Comparison of ENCODE assay signal across 8 cellular contexts in the genomic region with DNA sequence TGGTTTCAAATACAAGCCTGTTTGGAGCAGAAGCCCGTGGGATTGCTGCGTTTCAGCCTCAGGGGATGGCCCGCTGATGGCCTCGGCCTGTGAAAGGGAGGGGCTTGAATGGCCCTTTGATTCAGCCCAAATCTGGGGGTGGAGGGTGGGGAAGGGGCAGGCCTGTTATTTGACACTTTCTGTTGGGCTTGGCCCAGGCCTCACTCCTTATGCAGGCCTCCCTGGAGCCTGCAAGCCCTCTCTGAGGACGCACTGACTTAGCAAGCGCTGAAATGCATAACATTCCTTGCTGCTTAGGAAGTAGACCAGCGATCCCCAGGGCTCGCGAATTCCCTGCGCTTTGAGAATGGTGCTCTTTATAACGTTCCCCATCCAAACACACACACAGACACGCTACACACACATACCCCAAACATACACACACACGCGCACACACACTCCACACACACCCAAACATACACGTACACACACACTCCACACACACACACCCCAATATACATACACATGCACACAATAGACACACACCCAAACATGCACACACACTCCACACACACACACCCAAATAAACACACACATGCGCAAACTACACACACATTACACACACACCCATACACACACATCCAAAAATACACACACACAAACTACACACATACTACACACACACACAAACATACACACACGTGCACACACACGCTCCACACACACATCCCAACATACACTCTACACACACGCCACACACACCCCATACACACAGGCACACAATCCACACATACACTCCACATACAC. TPM values are rescaled to one million over a fixed set of nuclear protein-coding genes. Genes with fewer than 3 reads are reported as not detected.
DNase-seq lines count a peak whose midpoint lies in the region; ATAC-seq, FAIRE-seq and TF ChIP-seq lines count a peak whose summit lies in the region.

No MANE protein-coding gene starts in this region.

- intact Hi-C loops in pancreas (cut with DNase I) = loop anchor here in 1 of 3 donors (10.0 kb wide), 2 partner anchors 52 to 382 kb away; a partner anchor contains a TSS

- H3K4me3 ChIP-seq in pancreas = no peak overlapping the region

- CTCF ChIA-PET in RWPE1 (lab: Yijun Ruan, JAX) = no interaction called here

- no peaks in the 10 kb centered on the region for H3K4me1 ChIP-seq in pancreas

- POLR2A ChIA-PET in RWPE1 (lab: Yijun Ruan, JAX; ENCODE audit: low non-redundant PET) = no interaction called here

- H3K27me3 ChIP-seq in pancreas = no peaks in the 10 kb centered on the region

- H3K27ac ChIP-seq in RWPE1 = peak overlapping the region; percentile 60
- H3K27ac ChIP-seq in pancreas = peak overlapping the region in 2 of 4 donors; percentile 28 to 36

- ATAC-seq in pancreas (peak; percentile 77 to 89 (median 84)), GM21367 (IDR thresholded peaks at IDR 0.05; ENCODE audit: unreplicated experiment) (no peak)

- WGBS in pancreas, 2 donors = 67 to 69% methylated on average over 19 of the region's 19 CpGs

- DNase-seq in GM04503 (ENCODE audit: low read depth) (peak; percentile 97), RWPE1 (ENCODE audit: low spot score) (peak; percentile 73), foreskin melanocyte (peak; percentile 99), pancreas (peak in 4 of 6 donors; percentile 42 to 57 (median 46)), activated T-cell treated with anti-CD3 and anti-CD28 coated beads for 4 hours (no peak), frontal cortex (ENCODE audit: low spot score in 2 of 2) (no peak), NCI-H146 (lab: John Stamatoyannopoulos, UW) (no peak)

- H3K36me3 ChIP-seq in pancreas = no peaks in the 10 kb centered on the region

- FAIRE-seq in pancreas (lab: Jason Lieb, UNC) (no peak), frontal cortex (lab: Jason Lieb, UNC) (no peak)

- H3K9me3 ChIP-seq in pancreas = no peaks in the 10 kb centered on the region

- TF ChIP-seq CTCF in RWPE1 (conservative IDR thresholded peaks at IDR 0.05; ENCODE audit: low read depth) (no peak), pancreas (IDR thresholded peaks at IDR 0.05) (no peak)

RNA-seq across cellular contexts. Expression of a gene that starts 29.6 kb away (rescaled TPM):
- total RNA-seq in pancreas (1 to 10 TPM in 1 of 6 donors, under 1 TPM in 4, not detected in 1; 0.04 to 1.2 (median 0.20) TPM), frontal cortex (1.6 TPM)
- under 1 TPM; 0.08 to 0.12 TPM for polyA plus RNA-seq in pancreas

RNA-seq across cellular contexts. Expression of a gene that starts 51.4 kb away (rescaled TPM):
- total RNA-seq in pancreas (10 to 100 TPM in 2 of 6 donors, 1 to 10 TPM in 4; 3.7 to 25.3 (median 7.4) TPM), frontal cortex (2.0 TPM)
- polyA plus RNA-seq in pancreas = 1 to 10 TPM; 1.3 to 1.4 TPM

Comparison
In these comparisons a context has a peak if more than half of its experiments do, and no peak if none do; other contexts are left out.
1. DNase-seq: peak in GM04503 (single experiment), RWPE1 (single experiment), foreskin melanocyte (single experiment) and pancreas (4 of 6); none in activated T-cell treated with anti-CD3 and anti-CD28 coated beads for 4 hours (single experiment), frontal cortex (0 of 2) and NCI-H146 (single experiment).